9 cellular contexts compared by ENCODE assay signal in genomic region chr2:23385351-23385747, GRCh38. TPM values are rescaled to one million over a fixed set of nuclear protein-coding genes. Genes with fewer than 3 reads are reported as not detected.
A peak's percentile ranks its signal among the peaks of the same experiment; 100 is the strongest.
DNase-seq lines count a peak whose midpoint lies in the region; FAIRE-seq and TF ChIP-seq lines count a peak whose summit lies in the region.
"Had no signal": no experiment of that assay in that cellular context is flagged by ENCODE, and none has a peak within 500 bp of the region (broad histone marks: within the 10 kb centered on the region; RNA-seq: fewer than 3 reads in every experiment).

No MANE protein-coding gene starts in this region.

- H3K4me3 ChIP-seq in Loucy (ENCODE audit: low read length, poor library complexity, severe bottlenecking) (peak overlapping the region; percentile 57), iPS DF 6.9 (ENCODE audit: low read length) (peak overlapping the region; percentile 30; the same call in 1 of the 2 replicates), skeletal muscle satellite cell (ENCODE audit: low read length) (peak overlapping the region; percentile 82)

- no peaks in the 10 kb centered on the region for H3K36me3 ChIP-seq in Loucy (ENCODE audit: insufficient read depth, low read length)
- no peaks in the 10 kb centered on the region for H3K36me3 ChIP-seq in iPS DF 6.9 (ENCODE audit: control insufficient read depth, insufficient read depth, low read length)
- no peaks in the 10 kb centered on the region for H3K36me3 ChIP-seq in skeletal muscle satellite cell (ENCODE audit: insufficient read depth, low read length)

- H3K27me3 ChIP-seq in Loucy (ENCODE audit: insufficient read depth, low read length, poor library complexity, severe bottlenecking) (no peaks in the 10 kb centered on the region), iPS DF 6.9 (ENCODE audit: control insufficient read depth, insufficient read depth, low read length) (peaks cover 19% of the 10 kb centered on the region), skeletal muscle satellite cell (ENCODE audit: control insufficient read depth, insufficient read depth, low read length) (no peaks in the 10 kb centered on the region)

- H3K9me3 ChIP-seq in Loucy (ENCODE audit: insufficient read depth, low read depth, low read length) = no peaks in the 10 kb centered on the region
- no peaks in the 10 kb centered on the region for H3K9me3 ChIP-seq in iPS DF 6.9 (ENCODE audit: control insufficient read depth, insufficient read depth, low read length)
- H3K9me3 ChIP-seq in skeletal muscle satellite cell (replicated peaks; ENCODE audit: low read length) = no peaks in the 10 kb centered on the region

- H3K4me2 ChIP-seq in Loucy (ENCODE audit: low read depth, low read length, poor library complexity, severe bottlenecking) (no peak overlapping the region), skeletal muscle satellite cell (ENCODE audit: low read length) (peak overlapping the region; percentile 96)

- no peak overlapping the region for H3K9ac ChIP-seq in Loucy (ENCODE audit: low read depth, low read length, poor library complexity, severe bottlenecking)
- peak overlapping the region; percentile 79 for H3K9ac ChIP-seq in skeletal muscle satellite cell (ENCODE audit: low read depth, low read length)

- no peaks in the 10 kb centered on the region for H3F3A ChIP-seq in Loucy (ENCODE audit: low read depth)

- no CpG with 5 or more reads among the region's 52 CpGs for WGBS in iPS DF 6.9 (ENCODE audit: insufficient coverage, insufficient read length)

- H3K79me2 ChIP-seq in Loucy (ENCODE audit: insufficient read depth, low read length) = no peaks in the 10 kb centered on the region

- no peak for TF ChIP-seq CTCF in Loucy (conservative IDR thresholded peaks at IDR 0.05; ENCODE audit: low read length)

- H2AFZ ChIP-seq in Loucy (ENCODE audit: low read length) = no peak overlapping the region

- H3K4me1 ChIP-seq in Loucy (ENCODE audit: insufficient read depth, low read length, poor library complexity, severe bottlenecking) (peaks cover 18% of the 10 kb centered on the region), iPS DF 6.9 (ENCODE audit: control insufficient read depth, insufficient read depth, low read length) (0 out of 2 replicates have a peak, but pooled peaks cover 2% of the 10 kb centered on the region), skeletal muscle satellite cell (ENCODE audit: control insufficient read depth, insufficient read depth, low read length) (peaks cover 31% of the 10 kb centered on the region)

- no peak for FAIRE-seq in H54 (lab: Jason Lieb, UNC)
- FAIRE-seq: colon had no signal

- DNase-seq in NCI-H82 (lab: John Stamatoyannopoulos, UW) (peak; percentile 52), NCI-H82 treated with DMSO at 0.1 percent for 48 hours (lab: John Stamatoyannopoulos, UW; ENCODE audit: unreplicated experiment) (no peak), H54 (ENCODE audit: insufficient read length, low spot score) (peak; percentile 84), amniotic epithelial cell (ENCODE audit: low read depth) (peak; percentile 23), iPS DF 6.9 (ENCODE audit: low read depth, low spot score) (no peak), GM19240 (ENCODE audit: insufficient read length, low spot score) (no peak)

- no peaks in the 10 kb centered on the region for H3K9me2 ChIP-seq in Loucy (replicated peaks; ENCODE audit: low read depth, low read length)

- H4K20me1 ChIP-seq in Loucy (ENCODE audit: insufficient read depth, low read length, poor library complexity, severe bottlenecking) = no peaks in the 10 kb centered on the region

- H3K27ac ChIP-seq in iPS DF 6.9 (ENCODE audit: low read length) = no peak overlapping the region

- TF ChIP-seq POLR2A in H54 (IDR thresholded peaks at IDR 0.05; ENCODE audit: low read depth, low read length) = no peak

RNA-seq across cellular contexts. Expression of gene KLHL29, which starts 0.4 kb away (rescaled TPM):
- total RNA-seq in skeletal muscle satellite cell (2012; rRNA removed) = 7.6 and 12.7 TPM in 2 replicates

Comparison
In these comparisons a context has a peak if more than half of its experiments do, and no peak if none do; other contexts are left out.
1. DNase-seq: peak in NCI-H82 (single experiment), H54 (single experiment) and amniotic epithelial cell (single experiment); none in NCI-H82 treated with DMSO at 0.1 percent for 48 hours (single experiment), iPS DF 6.9 (single experiment) and GM19240 (single experiment).
2. H3K4me3 ChIP-seq: peak in every context shown above with its lines; median percentile 82 in skeletal muscle satellite cell; 57 in Loucy; 30 in iPS DF 6.9.